Comparison of ENCODE assay signal across 22 cellular contexts in genomic region chr7:112101083-112101846, GRCh38.
"Had no signal": no experiment of that assay in that cellular context is flagged by ENCODE, and none has a peak within 500 bp of the region (broad histone marks: within the 10 kb centered on the region; RNA-seq: fewer than 3 reads in every experiment).

No MANE protein-coding gene starts in this region.

- H3K36me3 ChIP-seq: brain microvascular endothelial cell, esophagus muscularis mucosa, gastroesophageal sphincter, heart right ventricle, tibial nerve, vagina had no signal

- H3K9me3 ChIP-seq: esophagus muscularis mucosa, gastroesophageal sphincter, heart right ventricle, tibial nerve, vagina had no signal

- DNase-seq: activated CD4-positive, alpha-beta T cell treated with anti-CD3 and anti-CD28 coated beads, Interleukin-2, amount 10 ng/mL, durations not matched to agents 7 days and 5 days; activated CD8-positive, alpha-beta memory T cell treated with anti-CD3 and anti-CD28 coated beads, Interleukin-2, amount 50 U/mL, for 4 hours; activated naive CD4-positive, alpha-beta T cell treated with anti-CD3 and anti-CD28 coated beads for 36 hours; activated T-cell treated with anti-CD3 and anti-CD28 coated beads, Interleukin-2, amount 50 U/mL, for 4 hours; aorta; brain microvascular endothelial cell; cortex of kidney; effector CD8-positive, alpha-beta T cell; heart right ventricle; immature natural killer cell; kidney glomerular epithelial cell; naive thymus-derived CD8-positive, alpha-beta T cell; stimulated activated CD4-positive, alpha-beta T cell treated with anti-CD3 and anti-CD28 coated beads, Interleukin-12 subunit alpha, Interleukin-12 subunit beta, amount 100 ng/mL, for 4 hours; stimulated activated CD4-positive, alpha-beta T cell treated with anti-CD3 and anti-CD28 coated beads, Interleukin-1b, Interleukin-23, amount 100 ng/mL, for 48 hours; stimulated activated CD8-positive, alpha-beta memory T cell treated with anti-CD3 and anti-CD28 coated beads, Interleukin-4, amount 100 ng/mL, for 48 hours; stimulated activated naive CD8-positive, alpha-beta T cell treated with anti-CD3 and anti-CD28 coated beads, Interleukin-15, Interleukin-2, amounts not matched to agents 100 U/mL and 50 U/mL, for 24 hours; substantia nigra had no signal

- ATAC-seq: activated T-cell treated with anti-CD3 and anti-CD28 coated beads, Interleukin-2, amount 50 U/mL, for 4 hours; gastroesophageal sphincter; naive thymus-derived CD8-positive, alpha-beta T cell; stimulated activated naive CD8-positive, alpha-beta T cell treated with anti-CD3 and anti-CD28 coated beads, Interleukin-15, Interleukin-2, amounts not matched to agents 100 U/mL and 50 U/mL, for 24 hours had no signal

- H3K4me1 ChIP-seq: parathyroid adenoma had no signal

- H3K27me3 ChIP-seq: brain microvascular endothelial cell, esophagus muscularis mucosa, gastroesophageal sphincter, heart right ventricle, tibial nerve, vagina had no signal

- H3K4me3 ChIP-seq: esophagus muscularis mucosa, gastroesophageal sphincter, heart right ventricle, tibial nerve, vagina had no signal

- H3K27ac ChIP-seq: brain microvascular endothelial cell, esophagus muscularis mucosa, gastroesophageal sphincter, heart right ventricle, parathyroid adenoma, tibial nerve, vagina had no signal
